In genomic region chrX:2497961-2498780, GRCh38 we compare ENCODE assay signal across 8 cellular contexts. TPM values are rescaled to one million over a fixed set of nuclear protein-coding genes. Genes with fewer than 3 reads are reported as not detected.
DNase-seq lines count a peak whose midpoint lies in the region; ATAC-seq and TF ChIP-seq lines count a peak whose summit lies in the region.

No MANE protein-coding gene starts in this region.

- peak overlapping the region; percentile 60 to 91 (median 79) for H3K9ac ChIP-seq in skeletal muscle tissue (ENCODE audit: low read depth in 1 of 3, low read length in 3 of 3)

- H2AFZ ChIP-seq in GM23338, result no peak overlapping the region

- H3K4me1 Mint-ChIP-seq in GM23338, result peaks cover 27% of the 10 kb centered on the region
- peaks cover 28% of the 10 kb centered on the region for H3K4me1 Mint-ChIP-seq in activated naive CD8-positive, alpha-beta T cell treated with anti-CD3 and anti-CD28 coated beads, Interleukin-2, amount 50 U/mL, for 24 hours

- no peak for TF ChIP-seq CTCF in GM23338 (conservative IDR thresholded peaks at IDR 0.05; ENCODE audit: low read depth in 2 of 2)

- no peak; the same call in 2 of the 3 replicates for ATAC-seq in GM23338
- ATAC-seq in activated naive CD8-positive, alpha-beta T cell treated with anti-CD3 and anti-CD28 coated beads, Interleukin-2, amount 50 U/mL, for 24 hours, result no peak
- ATAC-seq in right cardiac atrium, result peak; percentile 21 to 45

- no peaks in the 10 kb centered on the region for H3K9me3 ChIP-seq in right cardiac atrium (ENCODE audit: control insufficient read depth, low read length)
- H3K9me3 ChIP-seq in skeletal muscle tissue (ENCODE audit: control insufficient read depth in 3 of 3, low read length in 3 of 3), result no peaks in the 10 kb centered on the region

- H3K36me3 ChIP-seq in GM23338 (ENCODE audit: insufficient read depth) (no peaks in the 10 kb centered on the region), skeletal muscle tissue (ENCODE audit: control insufficient read depth in 3 of 3, insufficient read depth in 3 of 3, low read length in 3 of 3) (no peaks in the 10 kb centered on the region)

- peak overlapping the region; percentile 90 for H3K27ac ChIP-seq in GM23338 (ENCODE audit: low read depth)
- H3K27ac ChIP-seq in right cardiac atrium (ENCODE audit: low read length), result peak overlapping the region; percentile 89
- H3K27ac ChIP-seq in skeletal muscle tissue (ENCODE audit: low read depth, low read length), result peak overlapping the region; percentile 83

- 27% methylated on average over 11 of the region's 11 CpGs for WGBS in right cardiac atrium

- H3K27me3 Mint-ChIP-seq in GM23338 (ENCODE audit: insufficient read depth, low read depth, poor library complexity), result peaks cover 17% of the 10 kb centered on the region
- no peaks in the 10 kb centered on the region for H3K27me3 Mint-ChIP-seq in activated naive CD8-positive, alpha-beta T cell treated with anti-CD3 and anti-CD28 coated beads, Interleukin-2, amount 50 U/mL, for 24 hours

- intact Hi-C loops in right cardiac atrium (cut with DNase I), result loop anchor here in 1 of 4 donors (10.0 kb wide), 1 partner anchor 143 kb away; no protein-coding TSS in a partner anchor

- H4K20me1 ChIP-seq in GM23338 (replicated peaks; ENCODE audit: insufficient read depth), result peaks cover 16% of the 10 kb centered on the region; the same call in 1 of the 2 replicates

- peak overlapping the region; percentile 68 for H3K4me2 ChIP-seq in GM23338

- peaks cover 26% of the 10 kb centered on the region for H3K36me3 Mint-ChIP-seq in GM23338 (ENCODE audit: low read depth)
- peaks cover 13% of the 10 kb centered on the region for H3K36me3 Mint-ChIP-seq in activated naive CD8-positive, alpha-beta T cell treated with anti-CD3 and anti-CD28 coated beads, Interleukin-2, amount 50 U/mL, for 24 hours (ENCODE audit: low read depth)

- no peaks in the 10 kb centered on the region for H3K27me3 ChIP-seq in GM23338 (ENCODE audit: insufficient read depth)
- H3K27me3 ChIP-seq in right cardiac atrium (ENCODE audit: control insufficient read depth, insufficient read depth), result no peaks in the 10 kb centered on the region
- H3K27me3 ChIP-seq in skeletal muscle tissue (ENCODE audit: control insufficient read depth in 3 of 3, insufficient read depth in 3 of 3, low read length in 3 of 3), result no peaks in the 10 kb centered on the region

- no peaks in the 10 kb centered on the region for H3K9me3 Mint-ChIP-seq in GM23338
- no peaks in the 10 kb centered on the region for H3K9me3 Mint-ChIP-seq in activated naive CD8-positive, alpha-beta T cell treated with anti-CD3 and anti-CD28 coated beads, Interleukin-2, amount 50 U/mL, for 24 hours

- H3K79me2 ChIP-seq in GM23338 (replicated peaks; ENCODE audit: insufficient read depth), result peaks cover 71% of the 10 kb centered on the region

- H3F3A ChIP-seq in GM23338 (replicated peaks; ENCODE audit: low read depth), result peaks cover 7% of the 10 kb centered on the region

- H3K4me1 ChIP-seq in GM23338 (ENCODE audit: insufficient read depth) (peaks cover 47% of the 10 kb centered on the region), right cardiac atrium (ENCODE audit: control insufficient read depth, insufficient read depth, low read length) (peaks cover 2% of the 10 kb centered on the region), skeletal muscle tissue (ENCODE audit: control insufficient read depth in 3 of 3, insufficient read depth in 3 of 3, low read length in 3 of 3) (peaks cover 10 to 20% (median 16%) of the 10 kb centered on the region in 3 donors)

- H3K4me3 Mint-ChIP-seq in GM23338, result peak overlapping the region; percentile 80
- H3K4me3 Mint-ChIP-seq in activated naive CD8-positive, alpha-beta T cell treated with anti-CD3 and anti-CD28 coated beads, Interleukin-2, amount 50 U/mL, for 24 hours, result peak overlapping the region; percentile 80

- H3K9me2 ChIP-seq in GM23338 (ENCODE audit: insufficient read depth), result no peaks in the 10 kb centered on the region

- peak overlapping the region; percentile 80 for H3K4me3 ChIP-seq in GM23338
- H3K4me3 ChIP-seq in right cardiac atrium (ENCODE audit: low read length), result peak overlapping the region; percentile 100
- peak overlapping the region; percentile 47 to 79 (median 74) for H3K4me3 ChIP-seq in skeletal muscle tissue (ENCODE audit: low read length in 3 of 3)

- H3K27ac Mint-ChIP-seq in GM23338, result peak overlapping the region; percentile 89
- H3K27ac Mint-ChIP-seq in activated naive CD8-positive, alpha-beta T cell treated with anti-CD3 and anti-CD28 coated beads, Interleukin-2, amount 50 U/mL, for 24 hours, result peak overlapping the region; percentile 79

- DNase-seq in GM23338 (ENCODE audit: low spot score), result no peak
- DNase-seq in activated naive CD8-positive, alpha-beta T cell treated with anti-CD3 and anti-CD28 coated beads, Interleukin-2, amount 50 U/mL, for 24 hours, result no peak
- peak in 1 of 3 donors; percentile 32 for DNase-seq in right cardiac atrium
- no peak for DNase-seq in islet precursor cell
- no peak for DNase-seq in DMS53 treated with DMSO at 0.1 percent for 48 hours (lab: John Stamatoyannopoulos, UW; ENCODE audit: unreplicated experiment)
- no peak for DNase-seq in NCI-H774 (lab: John Stamatoyannopoulos, UW)
- no peak for DNase-seq in activated CD8-positive, alpha-beta memory T cell treated with anti-CD3 and anti-CD28 coated beads, Interleukin-2, amount 50 U/mL, for 4 hours

TF ChIP-seq in GM23338, 12 proteins besides CTCF, POLR2A, EP300 and RAD21 (continues in another document):
- TF ChIP-seq REST (IDR thresholded peaks at IDR 0.05; ENCODE audit: unreplicated experiment) (no peak), ZNF331 (CRISPR knock-in tag; IDR thresholded peaks at IDR 0.05; ENCODE audit: low read depth) (no peak), POLR2AphosphoS5 (IDR thresholded peaks at IDR 0.05; ENCODE audit: low read depth) (no peak), EZH2phosphoT487 (IDR thresholded peaks at IDR 0.05; ENCODE audit: unreplicated experiment) (no peak), CREB1 (CRISPR knock-in tag; IDR thresholded peaks at IDR 0.05; ENCODE audit: low read depth) (no peak)

RNA-seq across cellular contexts. Expression of gene DHRSX, which starts 2.6 kb away (rescaled TPM):
- 18.5 and 33.9 TPM in 2 replicates for total RNA-seq in GM23338 (2014; rRNA removed; shearing (Covaris generic))
- polyA plus RNA-seq in GM23338 (2016; fragmentation: Nextera tagmentation; extraction: Ambion mirVana) (43.0 and 44.3 TPM in 2 replicates), right cardiac atrium (22.2 TPM)
- total RNA-seq in right cardiac atrium (10 to 100 TPM; 24.1 to 43.7 (median 34.0) TPM), skeletal muscle tissue (9.9 TPM)

RNA-seq across cellular contexts. Expression of gene ZBED1, which starts 2.6 kb away (rescaled TPM):
- total RNA-seq in GM23338 (2014; rRNA removed; shearing (Covaris generic)), result 43.8 and 45.0 TPM in 2 replicates
- polyA plus RNA-seq in GM23338 (2016; fragmentation: Nextera tagmentation; extraction: Ambion mirVana) (16.1 and 16.4 TPM in 2 replicates), right cardiac atrium (29.4 TPM)
- total RNA-seq in right cardiac atrium (10 to 100 TPM; 25.6 to 61.6 (median 33.1) TPM), skeletal muscle tissue (25.6 TPM)

Comparison
In these comparisons a context has a peak if more than half of its experiments do, and no peak if none do; other contexts are left out.
1. ATAC-seq: peak in right cardiac atrium (2 of 2); none in GM23338 (single experiment) and activated naive CD8-positive, alpha-beta T cell treated with anti-CD3 and anti-CD28 coated beads, Interleukin-2, amount 50 U/mL, for 24 hours (single experiment).
2. Peak in every context shown above with its lines, with median percentiles within 50 percentile points of each other: H3K27ac ChIP-seq and H3K4me3 ChIP-seq.